Comparison of ENCODE assay signal across 9 cellular contexts in genomic region chr7:17142831-17143541, GRCh38.
A peak's percentile ranks its signal among the peaks of the same experiment; 100 is the strongest.
DNase-seq lines count a peak whose midpoint lies in the region; ATAC-seq and TF ChIP-seq lines count a peak whose summit lies in the region.
"Had no signal": no experiment of that assay in that cellular context is flagged by ENCODE, and none has a peak within 500 bp of the region (broad histone marks: within the 10 kb centered on the region; RNA-seq: fewer than 3 reads in every experiment).

No MANE protein-coding gene starts in this region.

- H3K36me3 Mint-ChIP-seq in Calu3 (ENCODE audit: insufficient read depth, unreplicated experiment): peaks cover 24% of the 10 kb centered on the region
- H3K36me3 Mint-ChIP-seq in nephron (ENCODE audit: low read depth): no peaks in the 10 kb centered on the region
- no peaks in the 10 kb centered on the region for H3K36me3 Mint-ChIP-seq in endodermal cell (ENCODE audit: low read depth)

- H3K9ac ChIP-seq in OCI-LY3 (ENCODE audit: low read length) (peak overlapping the region; percentile 75), endodermal cell (ENCODE audit: extremely low read depth, low read length, poor library complexity, severe bottlenecking) (no peak overlapping the region)

- H3K36me3 ChIP-seq in OCI-LY3 (replicated peaks; ENCODE audit: low read depth, low read length): no peaks in the 10 kb centered on the region
- H3K36me3 ChIP-seq in endodermal cell (ENCODE audit: control insufficient read depth, insufficient read depth, low read length): no peaks in the 10 kb centered on the region

- peak overlapping the region; percentile 97 for H3K27ac ChIP-seq in OCI-LY3 (ENCODE audit: low read length)
- H3K27ac ChIP-seq in endodermal cell (ENCODE audit: low read depth, low read length): no peak overlapping the region

- no peak for ATAC-seq in GM19455 (IDR thresholded peaks at IDR 0.05; ENCODE audit: unreplicated experiment)

- intact Hi-C loops in Calu3 (cut with micrococcal nuclease; ENCODE audit: unreplicated experiment): loop anchor here (2.0 kb wide), 1 partner anchor 64 kb away; no protein-coding TSS in a partner anchor

- H3K9me3 ChIP-seq in OCI-LY3 (ENCODE audit: insufficient read depth, low read length) (no peaks in the 10 kb centered on the region), endodermal cell (ENCODE audit: control insufficient read depth, low read length) (no peaks in the 10 kb centered on the region)

- H3K27me3 Mint-ChIP-seq in Calu3 (ENCODE audit: unreplicated experiment) (no peaks in the 10 kb centered on the region), nephron (ENCODE audit: low read depth) (no peaks in the 10 kb centered on the region), endodermal cell (ENCODE audit: insufficient read depth) (peaks cover 33% of the 10 kb centered on the region)

- DNase-seq in Calu3 (no peak), choroid plexus epithelial cell (ENCODE audit: low read depth) (peak; percentile 29), C1 segment of cervical spinal cord (lab: John Stamatoyannopoulos, UW) (no peak), DMS153 (lab: John Stamatoyannopoulos, UW) (no peak), endodermal cell (no peak)
- DNase-seq: NCI-H2107 had no signal

- H3K4me2 ChIP-seq in OCI-LY3 (ENCODE audit: low read length): peak overlapping the region; percentile 90

- TF ChIP-seq CTCF in Calu3 (IDR thresholded peaks at IDR 0.05; ENCODE audit: unreplicated experiment) (no peak), OCI-LY3 (IDR thresholded peaks at IDR 0.05; ENCODE audit: low read depth, low read length) (no peak), choroid plexus epithelial cell (conservative IDR thresholded peaks at IDR 0.05; ENCODE audit: low read depth, low read length) (no peak), nephron (IDR thresholded peaks at IDR 0.05; ENCODE audit: unreplicated experiment in 3 of 3) (no peak), endodermal cell (conservative IDR thresholded peaks at IDR 0.05) (no peak)

- H4K20me1 ChIP-seq in OCI-LY3 (ENCODE audit: insufficient read depth, low read length): no peaks in the 10 kb centered on the region

- CTCF ChIA-PET in Calu3 (lab: Charles Lee): interaction anchor here (0.6 to 2.7 kb wide), 13 partner anchors 9 to 217 kb away, joined by 3 to 15 read pairs (median 4); partner anchors contain the start of gene AHR

- H3K4me3 ChIP-seq in OCI-LY3 (ENCODE audit: low read length) (peak overlapping the region; percentile 58), choroid plexus epithelial cell (ENCODE audit: low read depth, low read length) (no peak overlapping the region), endodermal cell (ENCODE audit: low read length) (no peak overlapping the region)

- H3K27me3 ChIP-seq in OCI-LY3 (ENCODE audit: low read depth, low read length): no peaks in the 10 kb centered on the region
- peaks cover 46% of the 10 kb centered on the region for H3K27me3 ChIP-seq in endodermal cell (ENCODE audit: control insufficient read depth, insufficient read depth, low read length, poor library complexity, severe bottlenecking)

- WGBS in endodermal cell (ENCODE audit: insufficient coverage in 1 of 2, insufficient read length in 1 of 2), 2 experiments: 88 to 100% methylated on average over 1 to 2 of the region's 2 CpGs

- H3K4me1 ChIP-seq in OCI-LY3 (ENCODE audit: low read length): peaks cover 92% of the 10 kb centered on the region
- peaks cover 5% of the 10 kb centered on the region for H3K4me1 ChIP-seq in endodermal cell (ENCODE audit: control insufficient read depth, insufficient read depth, low read length)

- peak overlapping the region; percentile 36 for H3K4me3 Mint-ChIP-seq in Calu3 (ENCODE audit: low read depth, unreplicated experiment)
- H3K4me3 Mint-ChIP-seq in nephron: no peak overlapping the region
- H3K4me3 Mint-ChIP-seq in endodermal cell: no peak overlapping the region

- peaks cover 70% of the 10 kb centered on the region for H3K4me1 Mint-ChIP-seq in Calu3 (ENCODE audit: low read depth, unreplicated experiment)
- peaks cover 39% of the 10 kb centered on the region for H3K4me1 Mint-ChIP-seq in nephron
- peaks cover 2% of the 10 kb centered on the region for H3K4me1 Mint-ChIP-seq in endodermal cell

- H2AFZ ChIP-seq in OCI-LY3 (ENCODE audit: low read depth, low read length): no peak overlapping the region

- H3K27ac Mint-ChIP-seq in Calu3 (ENCODE audit: unreplicated experiment) (peak overlapping the region; percentile 100), nephron (peak overlapping the region in 2 of 3 experiments; percentile 22 to 53), endodermal cell (no peak overlapping the region)

- peaks cover 44% of the 10 kb centered on the region for H3K79me2 ChIP-seq in OCI-LY3 (ENCODE audit: low read length)

- no TSS peak for BruUV-seq in Calu3 (replicated peaks; lab: Mats Ljungman, UMichigan)

- H3K9me3 Mint-ChIP-seq in Calu3 (ENCODE audit: low read depth, unreplicated experiment): no peaks in the 10 kb centered on the region
- no peaks in the 10 kb centered on the region for H3K9me3 Mint-ChIP-seq in nephron
- H3K9me3 Mint-ChIP-seq in endodermal cell: no peaks in the 10 kb centered on the region
